1 cellular context compared by ENCODE assay signal in the genomic region with DNA sequence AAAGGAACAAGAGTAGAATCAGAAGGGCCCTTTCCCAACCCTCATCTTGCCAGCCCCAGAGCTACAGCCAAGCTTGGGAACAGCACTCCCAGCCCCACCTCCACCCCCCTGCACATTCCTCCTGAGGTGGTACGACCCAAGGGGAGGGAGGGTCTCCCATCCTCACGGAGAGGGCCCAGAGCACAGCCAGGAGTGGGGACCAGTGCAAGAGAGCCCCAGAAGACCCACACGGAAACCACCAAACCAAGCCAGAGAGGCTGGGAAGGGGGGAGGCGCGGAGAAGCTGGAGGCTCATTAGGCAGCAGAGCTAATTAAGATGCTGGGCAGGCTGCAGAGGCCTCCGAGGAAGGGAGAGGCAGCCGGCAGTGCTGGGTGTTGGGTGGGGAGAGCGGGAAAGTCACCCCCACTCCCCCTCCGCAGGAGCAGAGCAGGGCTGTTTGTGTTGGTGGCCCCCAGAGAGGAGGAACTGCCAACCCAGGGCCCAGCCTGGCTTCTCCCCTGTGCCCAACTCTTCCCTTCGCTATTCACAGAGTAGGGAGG.
TF ChIP-seq lines count a peak whose summit lies in the region.

No MANE protein-coding gene starts in this region.

TF ChIP-seq in K562, 482 proteins besides CTCF, POLR2A, EP300 and RAD21:
- TF ChIP-seq ATF1 (CRISPR knock-in tag; IDR thresholded peaks at IDR 0.05), result no peak
- no peak for TF ChIP-seq ATF1 (tag; IDR thresholded peaks at IDR 0.05)
- TF ChIP-seq, protein P1, sequence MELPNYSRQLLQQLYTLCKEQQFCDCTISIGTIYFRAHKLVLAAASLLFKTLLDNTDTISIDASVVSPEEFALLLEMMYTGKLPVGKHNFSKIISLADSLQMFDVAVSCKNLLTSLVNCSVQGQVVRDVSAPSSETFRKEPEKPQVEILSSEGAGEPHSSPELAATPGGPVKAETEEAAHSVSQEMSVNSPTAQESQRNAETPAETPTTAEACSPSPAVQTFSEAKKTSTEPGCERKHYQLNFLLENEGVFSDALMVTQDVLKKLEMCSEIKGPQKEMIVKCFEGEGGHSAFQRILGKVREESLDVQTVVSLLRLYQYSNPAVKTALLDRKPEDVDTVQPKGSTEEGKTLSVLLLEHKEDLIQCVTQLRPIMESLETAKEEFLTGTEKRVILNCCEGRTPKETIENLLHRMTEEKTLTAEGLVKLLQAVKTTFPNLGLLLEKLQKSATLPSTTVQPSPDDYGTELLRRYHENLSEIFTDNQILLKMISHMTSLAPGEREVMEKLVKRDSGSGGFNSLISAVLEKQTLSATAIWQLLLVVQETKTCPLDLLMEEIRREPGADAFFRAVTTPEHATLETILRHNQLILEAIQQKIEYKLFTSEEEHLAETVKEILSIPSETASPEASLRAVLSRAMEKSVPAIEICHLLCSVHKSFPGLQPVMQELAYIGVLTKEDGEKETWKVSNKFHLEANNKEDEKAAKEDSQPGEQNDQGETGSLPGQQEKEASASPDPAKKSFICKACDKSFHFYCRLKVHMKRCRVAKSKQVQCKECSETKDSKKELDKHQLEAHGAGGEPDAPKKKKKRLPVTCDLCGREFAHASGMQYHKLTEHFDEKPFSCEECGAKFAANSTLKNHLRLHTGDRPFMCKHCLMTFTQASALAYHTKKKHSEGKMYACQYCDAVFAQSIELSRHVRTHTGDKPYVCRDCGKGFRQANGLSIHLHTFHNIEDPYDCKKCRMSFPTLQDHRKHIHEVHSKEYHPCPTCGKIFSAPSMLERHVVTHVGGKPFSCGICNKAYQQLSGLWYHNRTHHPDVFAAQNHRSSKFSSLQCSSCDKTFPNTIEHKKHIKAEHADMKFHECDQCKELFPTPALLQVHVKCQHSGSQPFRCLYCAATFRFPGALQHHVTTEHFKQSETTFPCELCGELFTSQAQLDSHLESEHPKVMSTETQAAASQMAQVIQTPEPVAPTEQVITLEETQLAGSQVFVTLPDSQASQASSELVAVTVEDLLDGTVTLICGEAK (IDR thresholded peaks at IDR 0.05), result no peak
- TF ChIP-seq, protein P1 (CRISPR knock-in tag; IDR thresholded peaks at IDR 0.05), result no peak
- TF ChIP-seq MECOM (CRISPR knock-in tag; IDR thresholded peaks at IDR 0.05), result no peak
- TF ChIP-seq, protein P2, sequence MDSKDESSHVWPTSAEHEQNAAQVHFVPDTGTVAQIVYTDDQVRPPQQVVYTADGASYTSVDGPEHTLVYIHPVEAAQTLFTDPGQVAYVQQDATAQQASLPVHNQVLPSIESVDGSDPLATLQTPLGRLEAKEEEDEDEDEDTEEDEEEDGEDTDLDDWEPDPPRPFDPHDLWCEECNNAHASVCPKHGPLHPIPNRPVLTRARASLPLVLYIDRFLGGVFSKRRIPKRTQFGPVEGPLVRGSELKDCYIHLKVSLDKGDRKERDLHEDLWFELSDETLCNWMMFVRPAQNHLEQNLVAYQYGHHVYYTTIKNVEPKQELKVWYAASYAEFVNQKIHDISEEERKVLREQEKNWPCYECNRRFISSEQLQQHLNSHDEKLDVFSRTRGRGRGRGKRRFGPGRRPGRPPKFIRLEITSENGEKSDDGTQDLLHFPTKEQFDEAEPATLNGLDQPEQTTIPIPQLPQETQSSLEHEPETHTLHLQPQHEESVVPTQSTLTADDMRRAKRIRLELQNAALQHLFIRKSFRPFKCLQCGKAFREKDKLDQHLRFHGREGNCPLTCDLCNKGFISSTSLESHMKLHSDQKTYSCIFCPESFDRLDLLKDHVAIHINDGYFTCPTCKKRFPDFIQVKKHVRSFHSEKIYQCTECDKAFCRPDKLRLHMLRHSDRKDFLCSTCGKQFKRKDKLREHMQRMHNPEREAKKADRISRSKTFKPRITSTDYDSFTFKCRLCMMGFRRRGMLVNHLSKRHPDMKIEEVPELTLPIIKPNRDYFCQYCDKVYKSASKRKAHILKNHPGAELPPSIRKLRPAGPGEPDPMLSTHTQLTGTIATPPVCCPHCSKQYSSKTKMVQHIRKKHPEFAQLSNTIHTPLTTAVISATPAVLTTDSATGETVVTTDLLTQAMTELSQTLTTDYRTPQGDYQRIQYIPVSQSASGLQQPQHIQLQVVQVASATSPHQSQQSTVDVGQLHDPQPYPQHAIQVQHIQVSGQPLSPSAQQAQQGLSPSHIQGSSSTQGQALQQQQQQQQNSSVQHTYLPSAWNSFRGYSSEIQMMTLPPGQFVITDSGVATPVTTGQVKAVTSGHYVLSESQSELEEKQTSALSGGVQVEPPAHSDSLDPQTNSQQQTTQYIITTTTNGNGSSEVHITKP (IDR thresholded peaks at IDR 0.05; ENCODE audit: partially characterized antibody), result peak; percentile 92
